In the genomic region with DNA sequence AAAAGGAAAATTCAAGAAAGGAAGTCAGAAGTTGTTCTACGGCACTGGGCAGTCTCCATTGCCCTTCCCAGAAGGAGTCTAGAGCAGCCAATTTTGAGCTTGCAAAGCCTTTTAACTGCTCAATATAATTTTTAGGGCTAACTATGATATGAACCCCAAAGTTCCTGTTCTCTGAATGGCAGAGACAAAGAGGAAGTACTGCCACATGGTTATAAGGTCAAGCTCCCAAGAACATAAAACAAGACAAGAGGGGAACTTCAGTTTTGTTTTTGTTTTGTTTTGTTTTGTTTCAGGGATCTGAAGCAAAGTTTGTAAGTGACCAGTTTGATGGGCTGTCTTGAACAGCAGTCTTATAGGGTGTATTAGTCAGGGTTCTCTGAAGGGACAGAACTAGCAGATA, we compare ENCODE assay signal across 19 cellular contexts.
"Had no signal": no experiment of that assay in that cellular context is flagged by ENCODE, and none has a peak within 500 bp of the region (broad histone marks: within the 10 kb centered on the region; RNA-seq: fewer than 3 reads in every experiment).

No MANE protein-coding gene starts in this region.

- DNase-seq: activated CD4-positive, alpha-beta T cell treated with anti-CD3 and anti-CD28 coated beads, Interleukin-2, amount 10 ng/mL, durations not matched to agents 7 days and 5 days; activated CD8-positive, alpha-beta T cell treated with anti-CD3 and anti-CD28 coated beads, Interleukin-2, amount 10 ng/mL, durations not matched to agents 7 days and 5 days; activated naive CD4-positive, alpha-beta T cell treated with anti-CD3 and anti-CD28 coated beads, Interleukin-2, amount 50 U/mL, for 16 hours; activated T-cell treated with anti-CD3 and anti-CD28 coated beads, Interleukin-2, amount 50 U/mL, for 4 hours; erythroblast; foreskin melanocyte; glutamatergic neuron; hypothalamus; islet precursor cell; occipital lobe; posterior cingulate gyrus; retina; spleen; stimulated activated CD4-positive, alpha-beta T cell treated with anti-CD3 and anti-CD28 coated beads, Interleukin-4, amount 100 ng/mL, for 4 hours; testis had no signal

- ATAC-seq: activated CD4-positive, CD25-positive, alpha-beta regulatory T cell treated with anti-CD3 and anti-CD28 coated beads, Interleukin-2, amount 50 U/mL, for 24 hours; activated CD8-positive, alpha-beta T cell treated with anti-CD3 and anti-CD28 coated beads, Interleukin-2, amount 10 ng/mL, durations not matched to agents 7 days and 5 days; activated T-cell treated with anti-CD3 and anti-CD28 coated beads, Interleukin-2, amount 50 U/mL, for 4 hours; stimulated activated memory B cell treated with anti-CD40 and anti-IgM and Interleukin-4, amounts not matched to agents 10 μg/mL and 1 μg/mL and 100 μg/mL, for 72 hours had no signal

- H3K4me3 Mint-ChIP-seq: activated CD4-positive, alpha-beta T cell treated with anti-CD3 and anti-CD28 coated beads, Interleukin-2, amount 10 ng/mL, durations not matched to agents 7 days and 5 days; activated CD8-positive, alpha-beta T cell treated with anti-CD3 and anti-CD28 coated beads, Interleukin-2, amount 10 ng/mL, durations not matched to agents 7 days and 5 days; activated T-cell treated with anti-CD3 and anti-CD28 coated beads, Interleukin-2, amount 50 U/mL, for 4 hours; mesothelial cell of epicardium; stimulated activated memory B cell treated with anti-CD40 and anti-IgM and Interleukin-4, amounts not matched to agents 10 μg/mL and 1 μg/mL and 100 μg/mL, for 72 hours; type B pancreatic cell had no signal

- H3K4me1 Mint-ChIP-seq: activated CD4-positive, alpha-beta T cell treated with anti-CD3 and anti-CD28 coated beads, Interleukin-2, amount 10 ng/mL, durations not matched to agents 7 days and 5 days; mesothelial cell of epicardium had no signal

- H3K27ac Mint-ChIP-seq: activated CD4-positive, alpha-beta T cell treated with anti-CD3 and anti-CD28 coated beads, Interleukin-2, amount 10 ng/mL, durations not matched to agents 7 days and 5 days; activated CD8-positive, alpha-beta T cell treated with anti-CD3 and anti-CD28 coated beads, Interleukin-2, amount 10 ng/mL, durations not matched to agents 7 days and 5 days; mesothelial cell of epicardium; stimulated activated memory B cell treated with anti-CD40 and anti-IgM and Interleukin-4, amounts not matched to agents 10 μg/mL and 1 μg/mL and 100 μg/mL, for 72 hours; type B pancreatic cell had no signal

- H3K27me3 Mint-ChIP-seq: type B pancreatic cell had no signal

- H3K36me3 Mint-ChIP-seq: mesothelial cell of epicardium; stimulated activated memory B cell treated with anti-CD40 and anti-IgM and Interleukin-4, amounts not matched to agents 10 μg/mL and 1 μg/mL and 100 μg/mL, for 72 hours; type B pancreatic cell had no signal
